ENCODE assay signal across 30 cellular contexts in genomic region chr3:14875411-14876175, GRCh38. TPM values are rescaled to one million over a fixed set of nuclear protein-coding genes. Genes with fewer than 3 reads are reported as not detected.
DNase-seq lines count a peak whose midpoint lies in the region; ATAC-seq and TF ChIP-seq lines count a peak whose summit lies in the region.
"Had no signal": no experiment of that assay in that cellular context is flagged by ENCODE, and none has a peak within 500 bp of the region (broad histone marks: within the 10 kb centered on the region; RNA-seq: fewer than 3 reads in every experiment).

No MANE protein-coding gene starts in this region.

- no peaks in the 10 kb centered on the region for H3K36me3 Mint-ChIP-seq in activated naive CD8-positive, alpha-beta T cell treated with anti-CD3 and anti-CD28 coated beads, Interleukin-2, amount 10 ng/mL, durations not matched to agents 7 days and 5 days
- H3K36me3 Mint-ChIP-seq in activated naive CD8-positive, alpha-beta T cell treated with anti-CD3 and anti-CD28 coated beads, Interleukin-2, amount 50 U/mL, for 24 hours (ENCODE audit: low read depth) = no peaks in the 10 kb centered on the region
- H3K36me3 Mint-ChIP-seq: activated naive CD4-positive, alpha-beta T cell treated with anti-CD3 and anti-CD28 coated beads, Interleukin-2, amount 10 ng/mL, durations not matched to agents 7 days and 5 days; CD8-positive, alpha-beta T cell; immature natural killer cell; naive thymus-derived CD8-positive, alpha-beta T cell had no signal

- POLR2A ChIA-PET in activated naive CD8-positive, alpha-beta T cell treated with anti-CD3 and anti-CD28 coated beads, Interleukin-2, amount 10 ng/mL, durations not matched to agents 7 days and 5 days (lab: Charles Lee) = no interaction called here

- H3K27me3 Mint-ChIP-seq in activated naive CD8-positive, alpha-beta T cell treated with anti-CD3 and anti-CD28 coated beads, Interleukin-2, amount 10 ng/mL, durations not matched to agents 7 days and 5 days = peaks cover 3% of the 10 kb centered on the region
- no peaks in the 10 kb centered on the region for H3K27me3 Mint-ChIP-seq in activated naive CD8-positive, alpha-beta T cell treated with anti-CD3 and anti-CD28 coated beads, Interleukin-2, amount 50 U/mL, for 24 hours
- H3K27me3 Mint-ChIP-seq: activated CD4-positive, alpha-beta T cell treated with anti-CD3 and anti-CD28 coated beads for 36 hours had no signal

- no peak overlapping the region for H3K4me3 Mint-ChIP-seq in activated naive CD8-positive, alpha-beta T cell treated with anti-CD3 and anti-CD28 coated beads, Interleukin-2, amount 10 ng/mL, durations not matched to agents 7 days and 5 days
- H3K4me3 Mint-ChIP-seq in activated naive CD8-positive, alpha-beta T cell treated with anti-CD3 and anti-CD28 coated beads, Interleukin-2, amount 50 U/mL, for 24 hours = no peak overlapping the region
- H3K4me3 Mint-ChIP-seq: activated CD4-positive, alpha-beta T cell treated with anti-CD3 and anti-CD28 coated beads for 36 hours; activated naive CD4-positive, alpha-beta T cell treated with anti-CD3 and anti-CD28 coated beads, Interleukin-2, amount 10 ng/mL, durations not matched to agents 7 days and 5 days; CD8-positive, alpha-beta T cell; immature natural killer cell; naive thymus-derived CD8-positive, alpha-beta T cell; T-helper 2 cell treated with Interferon-gamma antibody and Interleukin-4, amounts not matched to agents 5 μg/mL and 100 μg/mL, for 36 hours had no signal

- H3K27me3 ChIP-seq in neuronal stem cell (ENCODE audit: control insufficient read depth in 3 of 3, insufficient read depth in 3 of 3, low read depth in 1 of 3, low read length in 3 of 3) (peaks cover 0 to 15% (median 0%) of the 10 kb centered on the region in 3 experiments), upper lobe of left lung (no peaks in the 10 kb centered on the region)
- H3K27me3 ChIP-seq: colonic mucosa had no signal

- no peak overlapping the region for H3K4me3 ChIP-seq in coronary artery
- peak overlapping the region in 1 of 2 donors; percentile 33 for H3K4me3 ChIP-seq in neuronal stem cell (ENCODE audit: low read length in 2 of 2)
- H3K4me3 ChIP-seq in upper lobe of left lung = no peak overlapping the region
- H3K4me3 ChIP-seq: colonic mucosa, GM23248 had no signal

- no peak for ATAC-seq in activated naive CD8-positive, alpha-beta T cell treated with anti-CD3 and anti-CD28 coated beads, Interleukin-2, amount 10 ng/mL, durations not matched to agents 7 days and 5 days (ENCODE audit: low read depth)
- no peak for ATAC-seq in activated naive CD8-positive, alpha-beta T cell treated with anti-CD3 and anti-CD28 coated beads, Interleukin-2, amount 50 U/mL, for 24 hours
- ATAC-seq in upper lobe of left lung (ENCODE audit: low FRiP score in 2 of 2) = no peak
- ATAC-seq: activated CD4-positive, alpha-beta T cell treated with anti-CD3 and anti-CD28 coated beads for 36 hours; CD8-positive, alpha-beta T cell; left lobe of liver; naive thymus-derived CD8-positive, alpha-beta T cell had no signal

- peak overlapping the region; percentile 76 for H3K18ac ChIP-seq in neuronal stem cell (ENCODE audit: low read length)

- TF ChIP-seq POLR2A in upper lobe of left lung (IDR thresholded peaks at IDR 0.05) = no peak

- H2BK5ac ChIP-seq in neuronal stem cell (ENCODE audit: low read length) = no peak overlapping the region

- peak overlapping the region; percentile 48 for H3K23ac ChIP-seq in neuronal stem cell (ENCODE audit: low read depth, low read length, poor library complexity)

- no peaks in the 10 kb centered on the region for H3K9me3 ChIP-seq in neuronal stem cell (replicated peaks in 1 of 2; ENCODE audit: control insufficient read depth in 2 of 2, insufficient read depth in 1 of 2, low read depth in 1 of 2, low read length in 2 of 2)
- H3K9me3 ChIP-seq in upper lobe of left lung = no peaks in the 10 kb centered on the region
- H3K9me3 ChIP-seq: colonic mucosa had no signal

- peak overlapping the region; percentile 52 for H3K27ac Mint-ChIP-seq in activated naive CD8-positive, alpha-beta T cell treated with anti-CD3 and anti-CD28 coated beads, Interleukin-2, amount 10 ng/mL, durations not matched to agents 7 days and 5 days
- no peak overlapping the region for H3K27ac Mint-ChIP-seq in activated naive CD8-positive, alpha-beta T cell treated with anti-CD3 and anti-CD28 coated beads, Interleukin-2, amount 50 U/mL, for 24 hours
- H3K27ac Mint-ChIP-seq: activated CD4-positive, alpha-beta T cell treated with anti-CD3 and anti-CD28 coated beads for 36 hours; activated naive CD4-positive, alpha-beta T cell treated with anti-CD3 and anti-CD28 coated beads, Interleukin-2, amount 10 ng/mL, durations not matched to agents 7 days and 5 days; CD8-positive, alpha-beta T cell; immature natural killer cell; T-helper 2 cell treated with Interferon-gamma antibody and Interleukin-4, amounts not matched to agents 5 μg/mL and 100 μg/mL, for 36 hours had no signal

- H3K14ac ChIP-seq in neuronal stem cell (ENCODE audit: low read length) = peak overlapping the region; percentile 73

- no peaks in the 10 kb centered on the region for H3K79me1 ChIP-seq in neuronal stem cell (ENCODE audit: low read depth, low read length)

- no peak for TF ChIP-seq EP300 in upper lobe of left lung (IDR thresholded peaks at IDR 0.05)

- no CpG with 5 or more reads among the region's 8 CpGs for WGBS in neuronal stem cell (ENCODE audit: extremely low coverage in 2 of 2, insufficient read length in 2 of 2, insufficient replicate concordance in 1 of 2), 2 donors
- 92 to 94% methylated on average over 8 of the region's 8 CpGs for WGBS in upper lobe of left lung, 2 donors

- H3K4me1 Mint-ChIP-seq in activated naive CD8-positive, alpha-beta T cell treated with anti-CD3 and anti-CD28 coated beads, Interleukin-2, amount 10 ng/mL, durations not matched to agents 7 days and 5 days = peaks cover 17% of the 10 kb centered on the region
- H3K4me1 Mint-ChIP-seq in activated naive CD8-positive, alpha-beta T cell treated with anti-CD3 and anti-CD28 coated beads, Interleukin-2, amount 50 U/mL, for 24 hours = peaks cover 12% of the 10 kb centered on the region
- H3K4me1 Mint-ChIP-seq: immature natural killer cell had no signal

- no peak overlapping the region for H4K8ac ChIP-seq in neuronal stem cell (ENCODE audit: low read depth, low read length)

- no peak overlapping the region for H3K4ac ChIP-seq in neuronal stem cell (ENCODE audit: low read length)

- H3K4me2 ChIP-seq in neuronal stem cell (ENCODE audit: insufficient read depth, low read length, poor library complexity, severe bottlenecking) = no peak overlapping the region

- peaks cover 0 to 4% of the 10 kb centered on the region in 2 donors for H3K4me1 ChIP-seq in neuronal stem cell (ENCODE audit: control insufficient read depth in 2 of 2, insufficient read depth in 1 of 2, low read depth in 1 of 2, low read length in 2 of 2)
- H3K4me1 ChIP-seq in upper lobe of left lung = peaks cover 47 to 68% (median 53%) of the 10 kb centered on the region in 4 donors

- H3K9me3 Mint-ChIP-seq in activated naive CD8-positive, alpha-beta T cell treated with anti-CD3 and anti-CD28 coated beads, Interleukin-2, amount 10 ng/mL, durations not matched to agents 7 days and 5 days = no peaks in the 10 kb centered on the region
- no peaks in the 10 kb centered on the region for H3K9me3 Mint-ChIP-seq in activated naive CD8-positive, alpha-beta T cell treated with anti-CD3 and anti-CD28 coated beads, Interleukin-2, amount 50 U/mL, for 24 hours
- H3K9me3 Mint-ChIP-seq: activated naive CD4-positive, alpha-beta T cell treated with anti-CD3 and anti-CD28 coated beads, Interleukin-2, amount 10 ng/mL, durations not matched to agents 7 days and 5 days; CD8-positive, alpha-beta T cell; immature natural killer cell; naive thymus-derived CD8-positive, alpha-beta T cell; T-helper 2 cell treated with Interferon-gamma antibody and Interleukin-4, amounts not matched to agents 5 μg/mL and 100 μg/mL, for 36 hours had no signal

- TF ChIP-seq CTCF in coronary artery (IDR thresholded peaks at IDR 0.05) (no peak), upper lobe of left lung (IDR thresholded peaks at IDR 0.05) (no peak)

- H2AK5ac ChIP-seq in neuronal stem cell (ENCODE audit: low read depth, low read length) = peak overlapping the region; percentile 47

- no peaks in the 10 kb centered on the region for H3K36me3 ChIP-seq in neuronal stem cell (replicated peaks in 1 of 2; ENCODE audit: control insufficient read depth in 2 of 2, insufficient read depth in 2 of 2, low read length in 2 of 2)
- peaks cover 0 to 2% (median 0%) of the 10 kb centered on the region in 4 donors for H3K36me3 ChIP-seq in upper lobe of left lung
- H3K36me3 ChIP-seq: colonic mucosa had no signal

- H3K27ac ChIP-seq in coronary artery = peak overlapping the region; percentile 65 to 86
- H3K27ac ChIP-seq in neuronal stem cell (replicated peaks; ENCODE audit: low read length) = no peak overlapping the region
- H3K27ac ChIP-seq in upper lobe of left lung = peak overlapping the region; percentile 11 to 88 (median 58)
- H3K27ac ChIP-seq: GM23248, HL-60 had no signal

- no peak overlapping the region for H4K91ac ChIP-seq in neuronal stem cell (ENCODE audit: low read depth, low read length, poor library complexity)

- DNase-seq in activated naive CD8-positive, alpha-beta T cell treated with anti-CD3 and anti-CD28 coated beads, Interleukin-2, amount 10 ng/mL, durations not matched to agents 7 days and 5 days = peak; percentile 18
- no peak for DNase-seq in activated naive CD8-positive, alpha-beta T cell treated with anti-CD3 and anti-CD28 coated beads, Interleukin-2, amount 50 U/mL, for 24 hours
- DNase-seq in coronary artery (ENCODE audit: low spot score) (no peak), neuronal stem cell (ENCODE audit: low spot score) (no peak), upper lobe of left lung (no peak), midbrain (lab: John Stamatoyannopoulos, UW) (no peak), germinal center (ENCODE audit: low spot score) (no peak), NCI-H774 (lab: John Stamatoyannopoulos, UW) (no peak)
- DNase-seq: activated CD4-positive, alpha-beta T cell treated with anti-CD3 and anti-CD28 coated beads for 36 hours; activated naive CD4-positive, alpha-beta T cell treated with anti-CD3 and anti-CD28 coated beads, Interleukin-2, amount 10 ng/mL, durations not matched to agents 7 days and 5 days; activated T-cell treated with anti-CD3 and anti-CD28 coated beads, Interleukin-2, amount 50 U/mL, for 48 hours; amygdala; CD8-positive, alpha-beta T cell; colonic mucosa; effector memory CD4-positive, alpha-beta T cell; GM23248; hypothalamus; immature natural killer cell; MV-4-11; naive thymus-derived CD8-positive, alpha-beta T cell; NCI-H446; stimulated activated CD4-positive, alpha-beta T cell treated with anti-CD3 and anti-CD28 coated beads, Interleukin-12 subunit alpha, Interleukin-12 subunit beta, amount 100 ng/mL, for 4 hours; stimulated activated CD4-positive, alpha-beta T cell treated with anti-CD3 and anti-CD28 coated beads, Interleukin-4, amount 100 ng/mL, for 1 hour had no signal

- H3K9ac ChIP-seq in neuronal stem cell (ENCODE audit: low read depth, low read length, poor library complexity) = peak overlapping the region; percentile 78
- H3K9ac ChIP-seq: GM23248 had no signal

- no peak overlapping the region for H2BK12ac ChIP-seq in neuronal stem cell (ENCODE audit: low read length)

- H2AFZ ChIP-seq in neuronal stem cell (ENCODE audit: low read length) = no peak overlapping the region
- H2AFZ ChIP-seq: GM23248 had no signal

- no peak overlapping the region for H2BK120ac ChIP-seq in neuronal stem cell (ENCODE audit: low read depth, low read length)

- peak overlapping the region; percentile 26 for H2BK15ac ChIP-seq in neuronal stem cell (ENCODE audit: low read length)

RNA-seq across cellular contexts. Expression of gene FGD5, which starts 56.8 kb away (rescaled TPM):
- total RNA-seq in activated naive CD8-positive, alpha-beta T cell treated with anti-CD3 and anti-CD28 coated beads, Interleukin-2, amount 10 ng/mL, durations not matched to agents 7 days and 5 days = under 1 TPM in 1 of 2 experiments, not detected in 1; 0.17 TPM
- 0.39 TPM for polyA plus RNA-seq in neuronal stem cell (2013, experiment 1 of 2)
- polyA plus RNA-seq in neuronal stem cell (2013, experiment 2 of 2) = 0.43 TPM
- 10 to 100 TPM; 26.8 to 90.4 (median 57.2) TPM for total RNA-seq in upper lobe of left lung
- total RNA-seq: A673; bronchial epithelial cell; CD8-positive, alpha-beta T cell; GM23248; LHCN-M2; osteocyte had no signal
- polyA plus RNA-seq: GM23248; immature natural killer cell; naive thymus-derived CD8-positive, alpha-beta T cell had no signal

Comparison
In these comparisons a context has a peak if more than half of its experiments do, and no peak if none do; other contexts are left out.
1. RNA of gene FGD5, which starts 56.8 kb away (total RNA-seq): 26.8 to 90.4 TPM in upper lobe of left lung; 0.17 TPM in activated naive CD8-positive, alpha-beta T cell treated with anti-CD3 and anti-CD28 coated beads, Interleukin-2, amount 10 ng/mL, durations not matched to agents 7 days and 5 days; every median in the first group is over 10 times any median in the second.